ENCODE assay signal across 1 cellular context in genomic region chr21:44990921-44991320, GRCh38.
TF ChIP-seq lines count a peak whose summit lies in the region.

No MANE protein-coding gene starts in this region.

TF ChIP-seq in HepG2, 621 proteins besides CTCF, POLR2A, EP300 and RAD21 (continued from another document):
- TF ChIP-seq ZNF800 (CRISPR knock-in tag; IDR thresholded peaks at IDR 0.05): no peak
- TF ChIP-seq GABPB1 (CRISPR knock-in tag; IDR thresholded peaks at IDR 0.05): no peak
- TF ChIP-seq FOXK1 (CRISPR knock-in tag; IDR thresholded peaks at IDR 0.05; ENCODE audit: borderline replicate concordance, low read depth): no peak
